17 cellular contexts compared by ENCODE assay signal in the genomic region with DNA sequence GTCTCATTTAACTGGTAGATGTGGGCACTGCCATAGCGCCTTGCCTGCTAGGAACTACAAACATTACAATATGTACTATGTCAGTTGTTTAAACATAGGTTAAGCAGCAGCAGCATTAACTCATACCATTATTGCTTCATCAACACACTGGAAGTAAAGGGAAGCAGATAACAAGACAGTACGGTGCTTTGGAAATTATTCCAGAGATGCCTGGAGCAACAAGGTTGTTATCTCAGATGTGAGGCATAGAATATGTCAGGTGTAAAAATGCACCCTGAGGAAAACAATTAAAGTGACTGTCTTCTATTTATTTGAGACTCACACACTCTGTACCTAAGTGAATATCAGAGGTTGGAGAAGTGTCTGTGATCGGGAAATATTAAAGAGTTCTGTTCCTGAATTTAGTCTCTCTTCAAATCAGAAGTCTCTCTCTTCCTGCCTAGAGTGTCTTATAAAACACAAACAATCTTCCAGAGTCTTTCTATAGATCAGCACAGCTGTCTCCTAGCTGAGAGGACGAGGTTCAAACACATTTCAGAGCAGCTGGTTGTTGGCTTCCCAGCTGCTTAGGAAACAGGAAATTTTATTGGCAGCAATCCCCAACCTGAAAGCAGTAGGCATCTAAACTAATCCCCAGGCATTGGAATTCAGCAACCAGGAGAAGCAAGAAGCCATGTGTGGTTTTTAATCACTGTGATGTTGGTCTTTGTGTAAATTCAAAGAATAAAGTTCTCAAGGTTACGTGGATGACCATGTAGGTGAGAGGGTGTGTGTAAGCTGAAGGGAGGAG.
"Had no signal": no experiment of that assay in that cellular context is flagged by ENCODE, and none has a peak within 500 bp of the region (broad histone marks: within the 10 kb centered on the region; RNA-seq: fewer than 3 reads in every experiment).

No MANE protein-coding gene starts in this region.

- ATAC-seq: activated CD8-positive, alpha-beta T cell treated with anti-CD3 and anti-CD28 coated beads for 36 hours; activated naive CD8-positive, alpha-beta T cell treated with anti-CD3 and anti-CD28 coated beads, Interleukin-2, amount 50 U/mL, for 24 hours; gastrocnemius medialis; heart right ventricle; stimulated activated effector memory CD8-positive, alpha-beta T cell treated with anti-CD3 and anti-CD28 coated beads, Interleukin-12 subunit alpha, Interleukin-12 subunit beta, amount 100 ng/mL, for 72 hours had no signal

- H3K27me3 Mint-ChIP-seq: activated CD8-positive, alpha-beta T cell treated with anti-CD3 and anti-CD28 coated beads for 36 hours; activated naive CD8-positive, alpha-beta T cell treated with anti-CD3 and anti-CD28 coated beads, Interleukin-2, amount 50 U/mL, for 24 hours had no signal

- H3K9me3 Mint-ChIP-seq: activated T-helper 1 cell treated with anti-CD3 and anti-CD28 coated beads, Interleukin-12 subunit alpha, Interleukin-12 subunit beta, Interleukin-2, Interleukin-4 antibody, amounts not matched to agents 30 ng/mL and 10 ng/mL and 1 ng/mL, durations not matched to agents 14 hours and 24 hours and 36 hours had no signal

- H3K4me3 Mint-ChIP-seq: activated CD8-positive, alpha-beta T cell treated with anti-CD3 and anti-CD28 coated beads for 36 hours; activated naive CD8-positive, alpha-beta T cell treated with anti-CD3 and anti-CD28 coated beads, Interleukin-2, amount 50 U/mL, for 24 hours; activated T-helper 1 cell treated with anti-CD3 and anti-CD28 coated beads, Interleukin-12 subunit alpha, Interleukin-12 subunit beta, Interleukin-2, Interleukin-4 antibody, amounts not matched to agents 30 ng/mL and 10 ng/mL and 1 ng/mL, durations not matched to agents 14 hours and 24 hours and 36 hours; stimulated activated effector memory CD8-positive, alpha-beta T cell treated with anti-CD3 and anti-CD28 coated beads, Interleukin-12 subunit alpha, Interleukin-12 subunit beta, amount 100 ng/mL, for 72 hours had no signal

- H3K36me3 ChIP-seq: ascending aorta, colonic mucosa, gastrocnemius medialis, heart right ventricle, right atrium auricular region, tibial artery had no signal

- H3K4me1 Mint-ChIP-seq: activated naive CD8-positive, alpha-beta T cell treated with anti-CD3 and anti-CD28 coated beads, Interleukin-2, amount 50 U/mL, for 24 hours; stimulated activated effector memory CD8-positive, alpha-beta T cell treated with anti-CD3 and anti-CD28 coated beads, Interleukin-12 subunit alpha, Interleukin-12 subunit beta, amount 100 ng/mL, for 72 hours had no signal

- H3K4me3 ChIP-seq: ascending aorta, colonic mucosa, gastrocnemius medialis, heart right ventricle, right atrium auricular region, smooth muscle cell, tibial artery had no signal

- H3K36me3 Mint-ChIP-seq: stimulated activated effector memory CD8-positive, alpha-beta T cell treated with anti-CD3 and anti-CD28 coated beads, Interleukin-12 subunit alpha, Interleukin-12 subunit beta, amount 100 ng/mL, for 72 hours had no signal

- H3K27me3 ChIP-seq: ascending aorta, colonic mucosa, gastrocnemius medialis, heart right ventricle, right atrium auricular region, tibial artery had no signal

- H3K27ac Mint-ChIP-seq: activated CD8-positive, alpha-beta T cell treated with anti-CD3 and anti-CD28 coated beads for 36 hours; activated naive CD8-positive, alpha-beta T cell treated with anti-CD3 and anti-CD28 coated beads, Interleukin-2, amount 50 U/mL, for 24 hours; activated T-helper 1 cell treated with anti-CD3 and anti-CD28 coated beads, Interleukin-12 subunit alpha, Interleukin-12 subunit beta, Interleukin-2, Interleukin-4 antibody, amounts not matched to agents 30 ng/mL and 10 ng/mL and 1 ng/mL, durations not matched to agents 14 hours and 24 hours and 36 hours; stimulated activated effector memory CD8-positive, alpha-beta T cell treated with anti-CD3 and anti-CD28 coated beads, Interleukin-12 subunit alpha, Interleukin-12 subunit beta, amount 100 ng/mL, for 72 hours had no signal

- FAIRE-seq: kidney had no signal

- DNase-seq: activated CD4-positive, alpha-beta T cell treated with anti-CD3 and anti-CD28 coated beads for 4 hours; activated CD8-positive, alpha-beta memory T cell treated with anti-CD3 and anti-CD28 coated beads, Interleukin-2, amount 50 U/mL, for 4 hours; activated CD8-positive, alpha-beta T cell treated with anti-CD3 and anti-CD28 coated beads for 36 hours; activated naive CD4-positive, alpha-beta T cell treated with Interleukin-2 at 50 U/mL for 16 hours; activated naive CD8-positive, alpha-beta T cell treated with anti-CD3 and anti-CD28 coated beads, Interleukin-2, amount 50 U/mL, for 24 hours; caudate nucleus; colonic mucosa; gastrocnemius medialis; heart right ventricle; kidney; T1000; tibial artery had no signal
